ENCODE assay signal across 1 cellular context in the genomic region with DNA sequence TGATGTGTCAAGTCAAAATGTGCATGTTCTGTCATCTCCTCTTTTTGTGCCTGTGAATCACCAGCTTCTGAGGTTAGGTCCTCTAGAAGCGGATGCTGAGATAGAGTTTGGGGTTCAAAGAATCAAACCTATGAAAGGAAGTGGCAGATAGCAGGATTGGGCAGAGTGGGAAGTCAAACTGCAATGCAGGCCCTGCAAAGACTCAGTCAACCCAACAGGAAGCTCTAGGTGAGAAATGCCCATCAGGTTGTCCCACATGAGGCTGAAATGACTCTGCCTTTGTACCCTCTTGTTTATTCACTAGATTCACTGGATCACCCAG.
TF ChIP-seq lines count a peak whose summit lies in the region.

No MANE protein-coding gene starts in this region.

TF ChIP-seq in IMR-90, 13 proteins besides CTCF, POLR2A, EP300 and RAD21 (continued from another document):
- no peak for TF ChIP-seq ELK1 (IDR thresholded peaks at IDR 0.05; ENCODE audit: borderline replicate concordance, low read depth, low read length)
